8 cellular contexts compared by ENCODE assay signal in genomic region chr6:26273673-26274595, GRCh38.
DNase-seq lines count a peak whose midpoint lies in the region; ATAC-seq, FAIRE-seq and TF ChIP-seq lines count a peak whose summit lies in the region.

No MANE protein-coding gene starts in this region.

- no peak for FAIRE-seq in urothelium cell line (lab: Jason Lieb, UNC)

- no peaks in the 10 kb centered on the region for H3K79me2 ChIP-seq in parathyroid adenoma

- peak overlapping the region; percentile 61 for H3K4me2 ChIP-seq in parathyroid adenoma (ENCODE audit: low read length)

- ATAC-seq in GM19035 (IDR thresholded peaks at IDR 0.05; ENCODE audit: unreplicated experiment), result no peak

- DNase-seq in GM06990 (ENCODE audit: extremely low read depth, insufficient read length) (peak; percentile 61), NCI-H748 treated with DMSO at 0.1 percent for 48 hours (lab: John Stamatoyannopoulos, UW) (peak; percentile 60), Ammon's horn (ENCODE audit: low spot score) (no peak), glomerular visceral epithelial cell (ENCODE audit: extremely low spot score) (no peak), urothelium cell line (ENCODE audit: low spot score) (no peak)

- H3K27me3 ChIP-seq in GM06990 (replicated peaks; ENCODE audit: control insufficient read depth, insufficient read depth, low read length) (no peaks in the 10 kb centered on the region), endocrine pancreas (ENCODE audit: control insufficient read depth, insufficient read depth, low read length) (peaks cover 36% of the 10 kb centered on the region), parathyroid adenoma (ENCODE audit: control insufficient read depth, insufficient read depth, low read length) (no peaks in the 10 kb centered on the region)

- H3K4me3 ChIP-seq in GM06990 (replicated peaks; ENCODE audit: low read depth, low read length), result peak overlapping the region; percentile 59
- H3K4me3 ChIP-seq in endocrine pancreas (ENCODE audit: control insufficient read depth, insufficient read depth, low read length), result peak overlapping the region; percentile 23
- H3K4me3 ChIP-seq in parathyroid adenoma (ENCODE audit: low read depth, low read length), result peak overlapping the region; percentile 51

- H3K4me1 ChIP-seq in endocrine pancreas (ENCODE audit: control insufficient read depth, insufficient read depth, low read length) (no peaks in the 10 kb centered on the region), parathyroid adenoma (no peaks in the 10 kb centered on the region)

- H3K9me3 ChIP-seq in endocrine pancreas (ENCODE audit: control insufficient read depth, low read length), result no peaks in the 10 kb centered on the region
- H3K9me3 ChIP-seq in parathyroid adenoma (ENCODE audit: control insufficient read depth, low read length), result no peaks in the 10 kb centered on the region

- H3K36me3 ChIP-seq in GM06990 (ENCODE audit: control insufficient read depth, insufficient read depth, low read length) (no peaks in the 10 kb centered on the region), endocrine pancreas (ENCODE audit: control insufficient read depth, insufficient read depth, low read length) (peaks cover 5% of the 10 kb centered on the region), parathyroid adenoma (ENCODE audit: control insufficient read depth, insufficient read depth, low read length) (no peaks in the 10 kb centered on the region)

- peak overlapping the region; percentile 59 for H2AFZ ChIP-seq in parathyroid adenoma

- peak overlapping the region; percentile 61 for H3K27ac ChIP-seq in parathyroid adenoma

- H3K9ac ChIP-seq in endocrine pancreas (ENCODE audit: control insufficient read depth, insufficient read depth, low read length) (no peak overlapping the region), parathyroid adenoma (no peak overlapping the region)

- TF ChIP-seq CTCF in GM06990 (IDR thresholded peaks at IDR 0.05; ENCODE audit: insufficient read depth, low read length, poor library complexity, severe bottlenecking) (no peak), parathyroid adenoma (IDR thresholded peaks at IDR 0.05) (no peak)

Comparison
In these comparisons a context has a peak if more than half of its experiments do, and no peak if none do; other contexts are left out.
1. DNase-seq: peak in GM06990 (single experiment) and NCI-H748 treated with DMSO at 0.1 percent for 48 hours (single experiment); none in Ammon's horn (single experiment), glomerular visceral epithelial cell (single experiment) and urothelium cell line (single experiment).
2. Peak in every context shown above with its lines, with median percentiles within 50 percentile points of each other: H3K4me3 ChIP-seq.